2 cellular contexts compared by ENCODE assay signal in the genomic region with DNA sequence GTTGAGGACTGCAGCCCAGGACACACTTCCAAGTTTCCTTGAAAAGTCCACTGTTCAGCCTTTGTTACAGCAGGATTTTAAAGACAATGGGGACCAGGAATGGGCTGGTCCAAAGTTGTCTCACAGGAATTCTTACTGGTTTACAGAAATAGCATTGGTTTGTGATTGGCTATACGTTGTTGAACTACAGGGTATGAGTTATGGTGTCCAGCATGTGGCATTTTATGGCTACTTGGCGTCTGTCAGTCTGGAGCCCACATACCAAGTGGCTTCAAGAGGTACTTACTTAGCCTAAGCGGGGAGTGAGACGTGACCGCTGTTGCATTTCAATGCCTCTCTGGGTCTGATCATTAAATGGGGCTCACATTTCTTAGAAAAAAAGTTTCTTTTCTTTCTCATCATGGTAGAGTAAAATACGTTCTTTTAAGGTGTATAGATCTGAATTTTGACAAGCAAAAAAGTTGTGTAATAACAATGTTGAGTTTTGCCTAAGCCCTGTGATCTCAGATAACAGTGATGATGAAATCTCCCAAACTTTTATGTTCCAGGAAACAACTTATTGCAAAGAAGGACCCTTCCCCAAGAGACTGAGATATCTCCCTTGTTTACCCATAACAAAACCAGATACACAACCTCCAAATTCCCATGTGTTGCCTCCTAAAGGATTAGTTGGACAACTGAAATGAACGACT.
TF ChIP-seq lines count a peak whose summit lies in the region.

No MANE protein-coding gene starts in this region.

TF ChIP-seq in HepG2, 621 proteins besides CTCF, POLR2A, EP300 and RAD21 (continues in another document):
- TF ChIP-seq CEBPB (IDR thresholded peaks at IDR 0.05; ENCODE audit: borderline replicate concordance, low read depth, low read length) (peak; percentile 72), GLI4 (CRISPR knock-in tag; IDR thresholded peaks at IDR 0.05; ENCODE audit: borderline replicate concordance) (no peak), ETV6 (CRISPR knock-in tag; conservative IDR thresholded peaks at IDR 0.05) (no peak), ZNF564 (CRISPR knock-in tag; IDR thresholded peaks at IDR 0.05) (no peak), MAFG (CRISPR knock-in tag; IDR thresholded peaks at IDR 0.05) (no peak), IKZF5 (CRISPR knock-in tag; IDR thresholded peaks at IDR 0.05) (no peak), THAP7 (CRISPR knock-in tag; IDR thresholded peaks at IDR 0.05) (no peak), ZNF10 (CRISPR knock-in tag; IDR thresholded peaks at IDR 0.05; ENCODE audit: borderline replicate concordance, low read depth) (no peak), HNF4A (CRISPR knock-in tag; IDR thresholded peaks at IDR 0.05) (0 out of 2 replicates have a peak, but pooled peaks have one; percentile 18), ZNF605 (CRISPR knock-in tag; IDR thresholded peaks at IDR 0.05) (no peak), ZNF800 (CRISPR knock-in tag; IDR thresholded peaks at IDR 0.05) (no peak), ZNF670 (CRISPR knock-in tag; IDR thresholded peaks at IDR 0.05; ENCODE audit: borderline replicate concordance) (no peak)
- TF ChIP-seq, protein P1, sequence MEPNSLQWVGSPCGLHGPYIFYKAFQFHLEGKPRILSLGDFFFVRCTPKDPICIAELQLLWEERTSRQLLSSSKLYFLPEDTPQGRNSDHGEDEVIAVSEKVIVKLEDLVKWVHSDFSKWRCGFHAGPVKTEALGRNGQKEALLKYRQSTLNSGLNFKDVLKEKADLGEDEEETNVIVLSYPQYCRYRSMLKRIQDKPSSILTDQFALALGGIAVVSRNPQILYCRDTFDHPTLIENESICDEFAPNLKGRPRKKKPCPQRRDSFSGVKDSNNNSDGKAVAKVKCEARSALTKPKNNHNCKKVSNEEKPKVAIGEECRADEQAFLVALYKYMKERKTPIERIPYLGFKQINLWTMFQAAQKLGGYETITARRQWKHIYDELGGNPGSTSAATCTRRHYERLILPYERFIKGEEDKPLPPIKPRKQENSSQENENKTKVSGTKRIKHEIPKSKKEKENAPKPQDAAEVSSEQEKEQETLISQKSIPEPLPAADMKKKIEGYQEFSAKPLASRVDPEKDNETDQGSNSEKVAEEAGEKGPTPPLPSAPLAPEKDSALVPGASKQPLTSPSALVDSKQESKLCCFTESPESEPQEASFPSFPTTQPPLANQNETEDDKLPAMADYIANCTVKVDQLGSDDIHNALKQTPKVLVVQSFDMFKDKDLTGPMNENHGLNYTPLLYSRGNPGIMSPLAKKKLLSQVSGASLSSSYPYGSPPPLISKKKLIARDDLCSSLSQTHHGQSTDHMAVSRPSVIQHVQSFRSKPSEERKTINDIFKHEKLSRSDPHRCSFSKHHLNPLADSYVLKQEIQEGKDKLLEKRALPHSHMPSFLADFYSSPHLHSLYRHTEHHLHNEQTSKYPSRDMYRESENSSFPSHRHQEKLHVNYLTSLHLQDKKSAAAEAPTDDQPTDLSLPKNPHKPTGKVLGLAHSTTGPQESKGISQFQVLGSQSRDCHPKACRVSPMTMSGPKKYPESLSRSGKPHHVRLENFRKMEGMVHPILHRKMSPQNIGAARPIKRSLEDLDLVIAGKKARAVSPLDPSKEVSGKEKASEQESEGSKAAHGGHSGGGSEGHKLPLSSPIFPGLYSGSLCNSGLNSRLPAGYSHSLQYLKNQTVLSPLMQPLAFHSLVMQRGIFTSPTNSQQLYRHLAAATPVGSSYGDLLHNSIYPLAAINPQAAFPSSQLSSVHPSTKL (CRISPR knock-in tag; IDR thresholded peaks at IDR 0.05): peak; percentile 42; the same call in 1 of the 2 replicates

TF ChIP-seq in H1, 55 proteins besides CTCF, POLR2A, EP300 and RAD21:
- no peak for TF ChIP-seq KDM5A (IDR thresholded peaks at IDR 0.05; ENCODE audit: low read length)
